In genomic region chr5:151454166-151454565, GRCh38 we compare ENCODE assay signal across 1 cellular context.
TF ChIP-seq lines count a peak whose summit lies in the region.

No MANE protein-coding gene starts in this region.

TF ChIP-seq in GM23338, 12 proteins besides CTCF, POLR2A, EP300 and RAD21 (continued from another document):
- TF ChIP-seq, protein P1, sequence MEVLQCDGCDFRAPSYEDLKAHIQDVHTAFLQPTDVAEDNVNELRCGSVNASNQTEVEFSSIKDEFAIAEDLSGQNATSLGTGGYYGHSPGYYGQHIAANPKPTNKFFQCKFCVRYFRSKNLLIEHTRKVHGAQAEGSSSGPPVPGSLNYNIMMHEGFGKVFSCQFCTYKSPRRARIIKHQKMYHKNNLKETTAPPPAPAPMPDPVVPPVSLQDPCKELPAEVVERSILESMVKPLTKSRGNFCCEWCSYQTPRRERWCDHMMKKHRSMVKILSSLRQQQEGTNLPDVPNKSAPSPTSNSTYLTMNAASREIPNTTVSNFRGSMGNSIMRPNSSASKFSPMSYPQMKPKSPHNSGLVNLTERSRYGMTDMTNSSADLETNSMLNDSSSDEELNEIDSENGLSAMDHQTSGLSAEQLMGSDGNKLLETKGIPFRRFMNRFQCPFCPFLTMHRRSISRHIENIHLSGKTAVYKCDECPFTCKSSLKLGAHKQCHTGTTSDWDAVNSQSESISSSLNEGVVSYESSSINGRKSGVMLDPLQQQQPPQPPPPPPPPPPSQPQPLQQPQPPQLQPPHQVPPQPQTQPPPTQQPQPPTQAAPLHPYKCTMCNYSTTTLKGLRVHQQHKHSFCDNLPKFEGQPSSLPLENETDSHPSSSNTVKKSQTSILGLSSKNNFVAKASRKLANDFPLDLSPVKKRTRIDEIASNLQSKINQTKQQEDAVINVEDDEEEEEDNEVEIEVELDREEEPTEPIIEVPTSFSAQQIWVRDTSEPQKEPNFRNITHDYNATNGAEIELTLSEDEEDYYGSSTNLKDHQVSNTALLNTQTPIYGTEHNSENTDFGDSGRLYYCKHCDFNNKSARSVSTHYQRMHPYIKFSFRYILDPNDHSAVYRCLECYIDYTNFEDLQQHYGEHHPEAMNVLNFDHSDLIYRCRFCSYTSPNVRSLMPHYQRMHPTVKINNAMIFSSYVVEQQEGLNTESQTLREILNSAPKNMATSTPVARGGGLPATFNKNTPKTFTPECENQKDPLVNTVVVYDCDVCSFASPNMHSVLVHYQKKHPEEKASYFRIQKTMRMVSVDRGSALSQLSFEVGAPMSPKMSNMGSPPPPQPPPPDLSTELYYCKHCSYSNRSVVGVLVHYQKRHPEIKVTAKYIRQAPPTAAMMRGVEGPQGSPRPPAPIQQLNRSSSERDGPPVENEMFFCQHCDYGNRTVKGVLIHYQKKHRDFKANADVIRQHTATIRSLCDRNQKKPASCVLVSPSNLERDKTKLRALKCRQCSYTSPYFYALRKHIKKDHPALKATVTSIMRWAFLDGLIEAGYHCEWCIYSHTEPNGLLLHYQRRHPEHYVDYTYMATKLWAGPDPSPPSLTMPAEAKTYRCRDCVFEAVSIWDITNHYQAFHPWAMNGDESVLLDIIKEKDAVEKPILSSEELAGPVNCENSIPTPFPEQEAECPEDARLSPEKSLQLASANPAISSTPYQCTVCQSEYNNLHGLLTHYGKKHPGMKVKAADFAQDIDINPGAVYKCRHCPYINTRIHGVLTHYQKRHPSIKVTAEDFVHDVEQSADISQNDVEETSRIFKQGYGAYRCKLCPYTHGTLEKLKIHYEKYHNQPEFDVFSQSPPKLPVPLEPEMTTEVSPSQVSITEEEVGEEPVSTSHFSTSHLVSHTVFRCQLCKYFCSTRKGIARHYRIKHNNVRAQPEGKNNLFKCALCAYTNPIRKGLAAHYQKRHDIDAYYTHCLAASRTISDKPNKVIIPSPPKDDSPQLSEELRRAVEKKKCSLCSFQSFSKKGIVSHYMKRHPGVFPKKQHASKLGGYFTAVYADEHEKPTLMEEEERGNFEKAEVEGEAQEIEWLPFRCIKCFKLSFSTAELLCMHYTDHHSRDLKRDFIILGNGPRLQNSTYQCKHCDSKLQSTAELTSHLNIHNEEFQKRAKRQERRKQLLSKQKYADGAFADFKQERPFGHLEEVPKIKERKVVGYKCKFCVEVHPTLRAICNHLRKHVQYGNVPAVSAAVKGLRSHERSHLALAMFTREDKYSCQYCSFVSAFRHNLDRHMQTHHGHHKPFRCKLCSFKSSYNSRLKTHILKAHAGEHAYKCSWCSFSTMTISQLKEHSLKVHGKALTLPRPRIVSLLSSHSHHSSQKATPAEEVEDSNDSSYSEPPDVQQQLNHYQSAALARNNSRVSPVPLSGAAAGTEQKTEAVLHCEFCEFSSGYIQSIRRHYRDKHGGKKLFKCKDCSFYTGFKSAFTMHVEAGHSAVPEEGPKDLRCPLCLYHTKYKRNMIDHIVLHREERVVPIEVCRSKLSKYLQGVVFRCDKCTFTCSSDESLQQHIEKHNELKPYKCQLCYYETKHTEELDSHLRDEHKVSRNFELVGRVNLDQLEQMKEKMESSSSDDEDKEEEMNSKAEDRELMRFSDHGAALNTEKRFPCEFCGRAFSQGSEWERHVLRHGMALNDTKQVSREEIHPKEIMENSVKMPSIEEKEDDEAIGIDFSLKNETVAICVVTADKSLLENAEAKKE (CRISPR knock-in tag; IDR thresholded peaks at IDR 0.05): no peak
- TF ChIP-seq EZH2phosphoT487 (IDR thresholded peaks at IDR 0.05; ENCODE audit: unreplicated experiment) (no peak), ZNF114 (CRISPR knock-in tag; IDR thresholded peaks at IDR 0.05) (no peak)
- TF ChIP-seq, protein P2, sequence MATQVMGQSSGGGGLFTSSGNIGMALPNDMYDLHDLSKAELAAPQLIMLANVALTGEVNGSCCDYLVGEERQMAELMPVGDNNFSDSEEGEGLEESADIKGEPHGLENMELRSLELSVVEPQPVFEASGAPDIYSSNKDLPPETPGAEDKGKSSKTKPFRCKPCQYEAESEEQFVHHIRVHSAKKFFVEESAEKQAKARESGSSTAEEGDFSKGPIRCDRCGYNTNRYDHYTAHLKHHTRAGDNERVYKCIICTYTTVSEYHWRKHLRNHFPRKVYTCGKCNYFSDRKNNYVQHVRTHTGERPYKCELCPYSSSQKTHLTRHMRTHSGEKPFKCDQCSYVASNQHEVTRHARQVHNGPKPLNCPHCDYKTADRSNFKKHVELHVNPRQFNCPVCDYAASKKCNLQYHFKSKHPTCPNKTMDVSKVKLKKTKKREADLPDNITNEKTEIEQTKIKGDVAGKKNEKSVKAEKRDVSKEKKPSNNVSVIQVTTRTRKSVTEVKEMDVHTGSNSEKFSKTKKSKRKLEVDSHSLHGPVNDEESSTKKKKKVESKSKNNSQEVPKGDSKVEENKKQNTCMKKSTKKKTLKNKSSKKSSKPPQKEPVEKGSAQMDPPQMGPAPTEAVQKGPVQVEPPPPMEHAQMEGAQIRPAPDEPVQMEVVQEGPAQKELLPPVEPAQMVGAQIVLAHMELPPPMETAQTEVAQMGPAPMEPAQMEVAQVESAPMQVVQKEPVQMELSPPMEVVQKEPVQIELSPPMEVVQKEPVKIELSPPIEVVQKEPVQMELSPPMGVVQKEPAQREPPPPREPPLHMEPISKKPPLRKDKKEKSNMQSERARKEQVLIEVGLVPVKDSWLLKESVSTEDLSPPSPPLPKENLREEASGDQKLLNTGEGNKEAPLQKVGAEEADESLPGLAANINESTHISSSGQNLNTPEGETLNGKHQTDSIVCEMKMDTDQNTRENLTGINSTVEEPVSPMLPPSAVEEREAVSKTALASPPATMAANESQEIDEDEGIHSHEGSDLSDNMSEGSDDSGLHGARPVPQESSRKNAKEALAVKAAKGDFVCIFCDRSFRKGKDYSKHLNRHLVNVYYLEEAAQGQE (IDR thresholded peaks at IDR 0.05; ENCODE audit: unreplicated experiment): no peak
